Comparison of ENCODE assay signal across 22 cellular contexts in the genomic region with DNA sequence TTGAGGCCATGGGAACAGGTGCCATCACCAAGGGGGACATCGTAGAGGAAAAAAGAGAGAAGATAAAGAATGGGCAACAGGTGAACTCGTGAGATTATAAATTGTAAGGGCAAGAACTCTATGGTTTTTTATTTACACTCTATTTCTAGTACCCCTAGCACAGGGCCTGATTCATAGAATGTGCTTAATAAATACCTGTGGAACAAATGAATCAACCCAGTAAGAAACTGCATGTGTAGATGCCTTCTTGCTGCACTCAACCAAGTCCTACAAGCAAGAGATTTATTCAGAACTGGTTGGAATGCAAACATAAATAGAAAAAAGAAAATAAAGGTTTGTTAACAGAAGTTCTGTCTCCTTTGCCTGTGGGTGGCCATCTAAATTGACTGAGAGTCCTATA. TPM values are rescaled to one million over a fixed set of nuclear protein-coding genes. Genes with fewer than 3 reads are reported as not detected.
DNase-seq lines count a peak whose midpoint lies in the region; ATAC-seq, FAIRE-seq and TF ChIP-seq lines count a peak whose summit lies in the region.
"Had no signal": no experiment of that assay in that cellular context is flagged by ENCODE, and none has a peak within 500 bp of the region (broad histone marks: within the 10 kb centered on the region; RNA-seq: fewer than 3 reads in every experiment).

No MANE protein-coding gene starts in this region.

- no peak overlapping the region for H3K4me3 ChIP-seq in A549
- no peak overlapping the region for H3K4me3 ChIP-seq in CD8-positive, alpha-beta memory T cell (ENCODE audit: low read length)
- H3K4me3 ChIP-seq: stomach, upper lobe of left lung had no signal

- no peak for DNase-seq in A549 (ENCODE audit: low read depth in 1 of 2, low spot score in 1 of 2)
- DNase-seq in CD8-positive, alpha-beta memory T cell: no peak
- no peak for DNase-seq in activated gamma-delta T cell treated with Interleukin-2 at 50 U/mL for 16 hours
- DNase-seq in DMS114 treated with DMSO at 0.1 percent for 48 hours (lab: John Stamatoyannopoulos, UW; ENCODE audit: unreplicated experiment): no peak
- DNase-seq in NCI-H1436 (lab: John Stamatoyannopoulos, UW): no peak
- no peak for DNase-seq in NCI-H187 (lab: John Stamatoyannopoulos, UW)
- DNase-seq: activated B cell treated with CpG ODN at 0.5 μM for 24 hours, anterior cingulate cortex, H9, left colon, midbrain, MM.1S, NCI-H1694 treated with DMSO at 0.1 percent for 48 hours, NCI-H446, stomach, upper lobe of left lung had no signal

- H3K4me1 Mint-ChIP-seq in CD8-positive, alpha-beta memory T cell: peaks cover 4 to 7% (median 5%) of the 10 kb centered on the region in 3 donors
- H3K4me1 Mint-ChIP-seq in activated T-helper 17 cell treated with anti-CD3 and anti-CD28 coated beads, Interleukin-2, amount 50 U/mL, for 72 hours: peaks cover 21% of the 10 kb centered on the region
- H3K4me1 Mint-ChIP-seq: B cell had no signal

- H3K27me3 Mint-ChIP-seq in CD8-positive, alpha-beta memory T cell: no peaks in the 10 kb centered on the region
- H3K27me3 Mint-ChIP-seq in activated T-helper 17 cell treated with anti-CD3 and anti-CD28 coated beads, Interleukin-2, amount 50 U/mL, for 72 hours: no peaks in the 10 kb centered on the region
- H3K27me3 Mint-ChIP-seq: activated B cell treated with CpG ODN at 0.5 μM for 24 hours, B cell had no signal

- CTCF ChIA-PET in A549 (lab: Yijun Ruan, JAX): interaction anchor here (0.6 to 1.1 kb wide), 2 partner anchors 73 to 145 kb away, joined by 3 read pairs; no protein-coding TSS in a partner anchor
- CTCF ChIA-PET in CD8-positive, alpha-beta memory T cell (lab: Charles Lee): interaction anchor here (1.4 kb wide), 1 partner anchor 155 kb away, joined by 3 read pairs; no protein-coding TSS in a partner anchor

- no peak for TF ChIP-seq EP300 in A549 (IDR thresholded peaks at IDR 0.05)

- peaks cover 16% of the 10 kb centered on the region for H3K4me1 ChIP-seq in A549
- H3K4me1 ChIP-seq in CD8-positive, alpha-beta memory T cell (ENCODE audit: insufficient read depth, low read length): no peaks in the 10 kb centered on the region

- H3K4me3 Mint-ChIP-seq in CD8-positive, alpha-beta memory T cell: no peak overlapping the region
- H3K4me3 Mint-ChIP-seq in activated T-helper 17 cell treated with anti-CD3 and anti-CD28 coated beads, Interleukin-2, amount 50 U/mL, for 72 hours: peak overlapping the region; percentile 57
- H3K4me3 Mint-ChIP-seq: activated B cell treated with CpG ODN at 0.5 μM for 24 hours, B cell, H9 had no signal

- ATAC-seq in A549 (no peak), HG03097 (IDR thresholded peaks at IDR 0.05; ENCODE audit: low FRiP score, unreplicated experiment) (peak; percentile 10)
- ATAC-seq in activated T-helper 17 cell treated with anti-CD3 and anti-CD28 coated beads, Interleukin-2, amount 50 U/mL, for 72 hours (replicated peaks): peak; percentile 27
- ATAC-seq: Right ventricle myocardium inferior had no signal

- H3K27ac Mint-ChIP-seq in CD8-positive, alpha-beta memory T cell: peak overlapping the region; percentile 6 to 88 (median 18)
- H3K27ac Mint-ChIP-seq in activated T-helper 17 cell treated with anti-CD3 and anti-CD28 coated beads, Interleukin-2, amount 50 U/mL, for 72 hours: peak overlapping the region; percentile 48
- H3K27ac Mint-ChIP-seq: activated B cell treated with CpG ODN at 0.5 μM for 24 hours, B cell, H9 had no signal

- no peak for TF ChIP-seq RAD21 in A549 (conservative IDR thresholded peaks at IDR 0.05 in 1 of 2, IDR thresholded peaks at IDR 0.05 in 1 of 2)

- H3K27me3 ChIP-seq in CD8-positive, alpha-beta memory T cell (ENCODE audit: insufficient read depth, low read length, poor library complexity, severe bottlenecking): no peaks in the 10 kb centered on the region
- H3K27me3 ChIP-seq: stomach, upper lobe of left lung had no signal

- WGBS in A549 (ENCODE audit: missing lambda C conversion rate): 42% methylated on average over 2 of the region's 2 CpGs

- no peak for TF ChIP-seq CTCF in A549 (IDR thresholded peaks at IDR 0.05)

- peaks cover 0 to 79% (median 39%) of the 10 kb centered on the region in 3 donors for H3K36me3 Mint-ChIP-seq in CD8-positive, alpha-beta memory T cell
- peaks cover 94% of the 10 kb centered on the region for H3K36me3 Mint-ChIP-seq in activated T-helper 17 cell treated with anti-CD3 and anti-CD28 coated beads, Interleukin-2, amount 50 U/mL, for 72 hours (ENCODE audit: low read depth)

- TF ChIP-seq POLR2A in A549 (IDR thresholded peaks at IDR 0.05; ENCODE audit: low read length): no peak

- peaks cover 55% of the 10 kb centered on the region for H3K36me3 ChIP-seq in CD8-positive, alpha-beta memory T cell (ENCODE audit: insufficient read depth, low read length)

- POLR2A ChIA-PET in A549 (lab: Yijun Ruan, JAX): interaction anchor here (0.5 to 1.0 kb wide), 2 partner anchors 19 to 199 kb away, joined by 3 to 4 read pairs; a partner anchor contains a TSS
- POLR2A ChIA-PET in CD8-positive, alpha-beta memory T cell (lab: Charles Lee): no interaction called here

- H3K9me3 Mint-ChIP-seq in CD8-positive, alpha-beta memory T cell: no peaks in the 10 kb centered on the region
- no peaks in the 10 kb centered on the region for H3K9me3 Mint-ChIP-seq in activated T-helper 17 cell treated with anti-CD3 and anti-CD28 coated beads, Interleukin-2, amount 50 U/mL, for 72 hours
- H3K9me3 Mint-ChIP-seq: activated B cell treated with CpG ODN at 0.5 μM for 24 hours, H9 had no signal

- H3K4me2 ChIP-seq in A549: peak overlapping the region; percentile 54

- FAIRE-seq in A549 (lab: Jason Lieb, UNC): no peak
- FAIRE-seq: frontal cortex, G401.6 had no signal

- H3K9me3 ChIP-seq in A549: no peaks in the 10 kb centered on the region
- H3K9me3 ChIP-seq in CD8-positive, alpha-beta memory T cell (ENCODE audit: low read length): no peaks in the 10 kb centered on the region
- H3K9me3 ChIP-seq: stomach, upper lobe of left lung had no signal

- peak overlapping the region in 1 of 2 experiments; percentile 23; a peak in 1 of 6 replicates for H3K27ac ChIP-seq in A549
- no peak overlapping the region for H3K27ac ChIP-seq in CD8-positive, alpha-beta memory T cell (ENCODE audit: low read depth, low read length)
- H3K27ac ChIP-seq: stomach, upper lobe of left lung had no signal

TF ChIP-seq in A549, 52 proteins besides CTCF, POLR2A, EP300 and RAD21 (continues in another document):
- TF ChIP-seq JUNB (IDR thresholded peaks at IDR 0.05) (no peak), JUN (IDR thresholded peaks at IDR 0.05) (no peak), MAZ (IDR thresholded peaks at IDR 0.05; ENCODE audit: borderline replicate concordance, low read depth, low read length) (no peak), EHF (CRISPR knock-in tag; IDR thresholded peaks at IDR 0.05) (no peak), TFCP2L1 (CRISPR knock-in tag; IDR thresholded peaks at IDR 0.05) (no peak), SREBF2 (IDR thresholded peaks at IDR 0.05) (no peak), FOXS1 (CRISPR knock-in tag; IDR thresholded peaks at IDR 0.05) (no peak)
- TF ChIP-seq, protein P1, sequence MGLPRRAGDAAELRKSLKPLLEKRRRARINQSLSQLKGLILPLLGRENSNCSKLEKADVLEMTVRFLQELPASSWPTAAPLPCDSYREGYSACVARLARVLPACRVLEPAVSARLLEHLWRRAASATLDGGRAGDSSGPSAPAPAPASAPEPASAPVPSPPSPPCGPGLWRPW (IDR thresholded peaks at IDR 0.05): no peak

RNA-seq across cellular contexts. Expression of a gene that starts 18.7 kb away (rescaled TPM):
- 81.8 and 86.6 TPM in 2 replicates for polyA plus RNA-seq in A549 (2011; rRNA removed)
- polyA plus RNA-seq in A549 (2012; cell fraction: cytosol; rRNA removed): 19.6 and 25.4 TPM in 2 replicates
- polyA plus RNA-seq in A549 (2012; cell fraction: nucleus; rRNA removed): 14.9 and 20.9 TPM in 2 replicates
- polyA plus RNA-seq in A549 (2017; fragmentation: RNase III; extraction: RNeasy Plus Mini Kit Qiagen cat#74134 plus additional on column Dnase treatment): 48.1 to 50.7 TPM (median 48.9 TPM) in 3 replicates
- polyA minus RNA-seq in A549 (2011; rRNA and poly(A)+ RNA removed): 56.5 and 78.2 TPM in 2 replicates
- total RNA-seq in CD8-positive, alpha-beta memory T cell: 10 to 100 TPM; 58.6 to 60.4 TPM
- 49.1 TPM for polyA plus RNA-seq in CD8-positive, alpha-beta memory T cell
- total RNA-seq in activated T-helper 17 cell treated with anti-CD3 and anti-CD28 coated beads, Interleukin-2, amount 50 U/mL, for 72 hours: 10 to 100 TPM; 29.2 to 47.9 TPM

RNA-seq across cellular contexts. Expression of a gene that starts 30.6 kb away (rescaled TPM):
- polyA plus RNA-seq in A549 (2011; rRNA removed) (11.7 and 12.6 TPM in 2 replicates), A549 (2017; fragmentation: RNase III; extraction: RNeasy Plus Mini Kit Qiagen cat#74134 plus additional on column Dnase treatment) (4.5 to 7.0 TPM (median 5.1 TPM) in 3 replicates)
- 2.3 and 2.5 TPM in 2 replicates for polyA plus RNA-seq in A549 (2012; cell fraction: cytosol; rRNA removed)
- polyA plus RNA-seq in A549 (2012; cell fraction: nucleus; rRNA removed): 2.0 and 2.5 TPM in 2 replicates
- 3.6 and 3.9 TPM in 2 replicates for polyA minus RNA-seq in A549 (2011; rRNA and poly(A)+ RNA removed)
- total RNA-seq in CD8-positive, alpha-beta memory T cell: 10 to 100 TPM; 13.2 to 13.4 TPM
- polyA plus RNA-seq in CD8-positive, alpha-beta memory T cell: 32.5 TPM
- total RNA-seq in activated T-helper 17 cell treated with anti-CD3 and anti-CD28 coated beads, Interleukin-2, amount 50 U/mL, for 72 hours: 10 to 100 TPM; 25.2 to 35.1 TPM

RNA-seq across cellular contexts. Expression of a gene that starts 30.7 kb away (rescaled TPM):
- polyA plus RNA-seq in A549 (2011; rRNA removed): 4.2 and 6.9 TPM in 2 replicates
- polyA plus RNA-seq in A549 (2012; cell fraction: cytosol; rRNA removed): 0.91 and 1.3 TPM in 2 replicates
- polyA plus RNA-seq in A549 (2012; cell fraction: nucleus; rRNA removed): 0.53 and 1.4 TPM in 2 replicates
- 5.3 to 6.8 TPM (median 5.7 TPM) in 3 replicates for polyA plus RNA-seq in A549 (2017; fragmentation: RNase III; extraction: RNeasy Plus Mini Kit Qiagen cat#74134 plus additional on column Dnase treatment)
- polyA minus RNA-seq in A549 (2011; rRNA and poly(A)+ RNA removed): 4.3 and 5.1 TPM in 2 replicates
- total RNA-seq in CD8-positive, alpha-beta memory T cell: 10 to 100 TPM; 22.9 to 24.3 TPM
- polyA plus RNA-seq in CD8-positive, alpha-beta memory T cell: 31.2 TPM
- 10 to 100 TPM; 26.0 to 44.0 TPM for total RNA-seq in activated T-helper 17 cell treated with anti-CD3 and anti-CD28 coated beads, Interleukin-2, amount 50 U/mL, for 72 hours

RNA-seq across cellular contexts. Expression of a gene that starts 44.0 kb away (rescaled TPM):
- polyA plus RNA-seq in A549 (2011; rRNA removed): 0.05 TPM in 1 of 2 replicates, not detected in the other
- polyA plus RNA-seq in A549 (2012; cell fraction: cytosol; rRNA removed): not detected in 2 replicates
- not detected in 2 replicates for polyA plus RNA-seq in A549 (2012; cell fraction: nucleus; rRNA removed)
- not detected in 3 replicates for polyA plus RNA-seq in A549 (2017; fragmentation: RNase III; extraction: RNeasy Plus Mini Kit Qiagen cat#74134 plus additional on column Dnase treatment)
- polyA minus RNA-seq in A549 (2011; rRNA and poly(A)+ RNA removed): 0.10 TPM in 1 of 2 replicates, not detected in the other
- 10 to 100 TPM; 12.7 to 13.9 TPM for total RNA-seq in CD8-positive, alpha-beta memory T cell
- 8.5 TPM for polyA plus RNA-seq in CD8-positive, alpha-beta memory T cell
- 10 to 100 TPM; 15.0 to 17.6 TPM for total RNA-seq in activated T-helper 17 cell treated with anti-CD3 and anti-CD28 coated beads, Interleukin-2, amount 50 U/mL, for 72 hours
- total RNA-seq: frontal cortex had no signal

Comparison
In these comparisons a context has a peak if more than half of its experiments do, and no peak if none do; other contexts are left out.
1. ATAC-seq: peak in HG03097 (single experiment) and activated T-helper 17 cell treated with anti-CD3 and anti-CD28 coated beads, Interleukin-2, amount 50 U/mL, for 72 hours (single experiment); none in A549 (0 of 2).